Comparison of ENCODE assay signal across 8 cellular contexts in the genomic region with DNA sequence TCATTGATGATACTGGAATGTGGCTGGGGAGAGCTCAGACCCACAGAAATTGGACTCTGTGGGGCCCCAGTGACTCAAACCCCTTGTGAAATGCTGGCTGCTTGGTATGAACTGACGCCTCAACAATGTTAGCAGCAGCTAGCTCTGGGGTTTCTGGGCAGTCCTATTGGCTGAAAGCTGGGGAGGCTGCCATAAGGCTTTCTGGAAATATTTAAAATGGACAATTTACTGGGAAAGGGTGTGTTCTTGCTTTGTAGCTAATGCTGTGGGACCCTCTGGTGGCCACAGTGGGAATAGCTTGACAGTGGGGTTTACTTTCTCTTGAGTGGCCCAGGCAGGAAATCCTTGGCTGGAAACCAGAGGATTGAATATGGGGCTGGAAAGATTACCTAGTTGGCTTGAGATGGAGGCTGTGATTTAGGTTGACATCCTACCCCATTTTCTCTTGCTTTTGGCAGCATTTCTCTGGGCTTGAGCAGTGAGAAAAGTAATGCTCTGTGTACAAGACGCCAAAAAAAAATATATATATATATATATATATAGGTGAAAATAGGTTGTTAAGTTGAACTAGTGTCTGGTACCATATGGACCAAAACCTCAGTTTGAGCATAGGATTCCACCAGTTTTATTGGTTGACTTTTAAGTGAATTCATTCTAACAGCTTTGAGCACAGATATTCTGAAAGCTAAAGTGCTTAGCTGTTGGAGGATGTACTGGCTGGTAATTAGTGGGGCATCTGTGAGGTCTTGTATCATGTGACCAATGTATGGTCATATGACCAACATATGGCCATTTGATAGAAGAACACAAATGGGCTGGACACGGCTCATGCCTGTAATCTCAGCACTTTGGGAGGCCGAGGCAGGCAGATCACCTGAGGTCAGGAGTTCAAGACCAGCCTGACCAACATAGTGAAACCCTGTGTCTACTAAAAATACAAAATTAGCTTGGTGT. TPM values are rescaled to one million over a fixed set of nuclear protein-coding genes. Genes with fewer than 3 reads are reported as not detected.
DNase-seq lines count a peak whose midpoint lies in the region; ATAC-seq, FAIRE-seq and TF ChIP-seq lines count a peak whose summit lies in the region.

No MANE protein-coding gene starts in this region.

- intact Hi-C loops in stomach (cut with DNase I; ENCODE audit: low total_unique reads), result loop anchor here (5.0 kb wide), 1 partner anchor 65 kb away; no protein-coding TSS in a partner anchor

- 64 to 70% (median 69%) methylated on average over 4 of the region's 4 CpGs for WGBS in stomach, 5 donors

- H3K9ac ChIP-seq in KMS-11 (no peak overlapping the region), neural progenitor cell (no peak overlapping the region)

- H4K20me1 ChIP-seq in KMS-11 (ENCODE audit: insufficient read depth) (no peaks in the 10 kb centered on the region), neural progenitor cell (ENCODE audit: low read depth) (no peaks in the 10 kb centered on the region)

- no peaks in the 10 kb centered on the region for H3K9me3 ChIP-seq in neural progenitor cell (ENCODE audit: low read depth)
- no peaks in the 10 kb centered on the region for H3K9me3 ChIP-seq in stomach

- TF ChIP-seq POLR2A in stomach (IDR thresholded peaks at IDR 0.05), result no peak

- H3K4me1 Mint-ChIP-seq in neural progenitor cell, result peaks cover 3% of the 10 kb centered on the region

- no peaks in the 10 kb centered on the region for H3K36me3 Mint-ChIP-seq in neural progenitor cell

- peaks cover 26% of the 10 kb centered on the region for H3K4me1 ChIP-seq in KMS-11 (ENCODE audit: low read depth, poor library complexity, severe bottlenecking)
- no peaks in the 10 kb centered on the region for H3K4me1 ChIP-seq in neural progenitor cell
- H3K4me1 ChIP-seq in stomach, result peaks cover 0 to 19% (median 4%) of the 10 kb centered on the region in 4 donors

- FAIRE-seq in RCC 7860 (lab: Jason Lieb, UNC), result peak; percentile 57

- H3K27ac Mint-ChIP-seq in neural progenitor cell, result no peak overlapping the region

- H3K4me3 ChIP-seq in KMS-11 (IDR thresholded peaks at IDR 0.05; ENCODE audit: insufficient read depth, low read depth, low read length), result no peak overlapping the region
- H3K4me3 ChIP-seq in fibroblast of mammary gland (ENCODE audit: control insufficient read depth, low read depth, low read length), result no peak overlapping the region
- no peak overlapping the region for H3K4me3 ChIP-seq in neural progenitor cell
- H3K4me3 ChIP-seq in stomach, result no peak overlapping the region

- H3K27me3 ChIP-seq in KMS-11 (ENCODE audit: insufficient read depth, low read depth) (no peaks in the 10 kb centered on the region), neural progenitor cell (peaks cover 43% of the 10 kb centered on the region), stomach (no peaks in the 10 kb centered on the region)

- H3K27ac ChIP-seq in KMS-11 (no peak overlapping the region), neural progenitor cell (no peak overlapping the region), stomach (peak overlapping the region in 3 of 5 donors; percentile 40 to 70 (median 41))

- no peaks in the 10 kb centered on the region for H3F3A ChIP-seq in neural progenitor cell (ENCODE audit: low read depth)

- no peak overlapping the region for H3K4me3 Mint-ChIP-seq in neural progenitor cell

- H3K79me2 ChIP-seq in KMS-11 (ENCODE audit: insufficient read depth, low read depth) (no peaks in the 10 kb centered on the region), neural progenitor cell (ENCODE audit: low read depth) (no peaks in the 10 kb centered on the region)

- no peak for ATAC-seq in HG03521 (IDR thresholded peaks at IDR 0.05; ENCODE audit: unreplicated experiment)

- DNase-seq in DMS 273 (lab: John Stamatoyannopoulos, UW; ENCODE audit: unreplicated experiment) (peak; percentile 95), RCC 7860 (ENCODE audit: low spot score) (peak; percentile 64), fibroblast of mammary gland (ENCODE audit: low read depth) (peak; percentile 98), neural progenitor cell (ENCODE audit: low spot score) (peak; percentile 76), stomach (peak; percentile 94)
- DNase-seq in activated T-cell treated with anti-CD3 and anti-CD28 coated beads, Interleukin-2, amount 50 U/mL, for 48 hours, result peak; percentile 82 to 86

- TF ChIP-seq CTCF in KMS-11 (conservative IDR thresholded peaks at IDR 0.05; ENCODE audit: low read depth, low read length), result peak; percentile 100
- peak; percentile 98 for TF ChIP-seq CTCF in fibroblast of mammary gland (conservative IDR thresholded peaks at IDR 0.05; ENCODE audit: control insufficient read depth, insufficient read depth, low read depth, low read length)
- TF ChIP-seq CTCF in neural progenitor cell (IDR thresholded peaks at IDR 0.05), result peak; percentile 91
- peak in 5 of 7 experiments; percentile 83 to 96 (median 92) for TF ChIP-seq CTCF in stomach (IDR thresholded peaks at IDR 0.05)

- peaks cover 15% of the 10 kb centered on the region for H3K27me3 Mint-ChIP-seq in neural progenitor cell (ENCODE audit: insufficient read depth, low read depth)

- H3K4me2 ChIP-seq in KMS-11 (no peak overlapping the region), neural progenitor cell (no peak overlapping the region)

- H3K36me3 ChIP-seq in KMS-11 (ENCODE audit: insufficient read depth), result no peaks in the 10 kb centered on the region
- H3K36me3 ChIP-seq in neural progenitor cell, result no peaks in the 10 kb centered on the region
- no peaks in the 10 kb centered on the region for H3K36me3 ChIP-seq in stomach

- no peaks in the 10 kb centered on the region for H3K9me3 Mint-ChIP-seq in neural progenitor cell

- TF ChIP-seq EP300 in stomach (IDR thresholded peaks at IDR 0.05), result no peak

- H2AFZ ChIP-seq in KMS-11 (ENCODE audit: low read depth) (peak overlapping the region; percentile 27; the same call in 1 of the 2 replicates), neural progenitor cell (replicated peaks) (no peak overlapping the region)

RNA-seq across cellular contexts. Expression of gene S100A10, which starts 8.2 kb away (rescaled TPM):
- total RNA-seq in neural progenitor cell (ENCODE audit: low replicate concordance) (0.54 and 1.1 TPM in 2 replicates), stomach (100 to 1,000 TPM in 2 of 5 donors, 10 to 100 TPM in 2, 1 to 10 TPM in 1; 6.4 to 308 (median 53.9) TPM)
- polyA plus RNA-seq in stomach, result 100 to 1,000 TPM; 220 to 830 (median 399) TPM

RNA-seq across cellular contexts. Expression of gene S100A11, which starts 34.9 kb away (rescaled TPM):
- total RNA-seq in neural progenitor cell (ENCODE audit: low replicate concordance) (4.4 and 5.4 TPM in 2 replicates), stomach (100 to 1,000 TPM in 1 of 5 donors, 10 to 100 TPM in 3, 1 to 10 TPM in 1; 9.8 to 450 (median 26.1) TPM)
- polyA plus RNA-seq in stomach, result 1,000 to 10,000 TPM; 1,189 to 3,881 (median 1,794) TPM

Comparison
In these comparisons a context has a peak if more than half of its experiments do, and no peak if none do; other contexts are left out.
1. H3K27ac ChIP-seq: peak in stomach (3 of 5); none in KMS-11 (single experiment) and neural progenitor cell (single experiment).
2. Peak in every context shown above with its lines, with median percentiles within 50 percentile points of each other: DNase-seq and CTCF ChIP-seq.